In genomic region chr9:5186416-5187169, GRCh38 we compare ENCODE assay signal across 8 cellular contexts. TPM values are rescaled to one million over a fixed set of nuclear protein-coding genes. Genes with fewer than 3 reads are reported as not detected.
DNase-seq lines count a peak whose midpoint lies in the region; ATAC-seq, FAIRE-seq and TF ChIP-seq lines count a peak whose summit lies in the region.

No MANE protein-coding gene starts in this region.

- POLR2A ChIA-PET in GM10248 (lab: Yijun Ruan, JAX): no interaction called here

- DNase-seq in GM10248 (ENCODE audit: extremely low spot score) (peak; percentile 57), SK-N-MC (ENCODE audit: low read depth, low spot score) (peak; percentile 5), adrenal gland (peak; percentile 26 to 75 (median 48)), left ventricle myocardium inferior (no peak), small intestine (peak; percentile 72), T1000 (lab: John Stamatoyannopoulos, UW) (no peak)

- no peak overlapping the region for H3K9ac ChIP-seq in SK-N-MC (ENCODE audit: insufficient read length)

- no peaks in the 10 kb centered on the region for H3K27me3 ChIP-seq in adrenal gland
- H3K27me3 ChIP-seq in left ventricle myocardium inferior (ENCODE audit: low read depth): peaks cover 10% of the 10 kb centered on the region
- no peaks in the 10 kb centered on the region for H3K27me3 ChIP-seq in small intestine (ENCODE audit: control insufficient read depth in 2 of 2, insufficient read depth in 2 of 2, low read length in 2 of 2)

- CTCF ChIA-PET in GM10248 (lab: Yijun Ruan, JAX): interaction anchor here (0.8 to 1.6 kb wide), 8 partner anchors 9 to 403 kb away, joined by 3 to 4 read pairs (median 3); partner anchors contain the start of gene CD274

- H3K36me3 ChIP-seq in SK-N-MC (ENCODE audit: insufficient read depth, low read length) (no peaks in the 10 kb centered on the region), adrenal gland (replicated peaks in 1 of 2) (no peaks in the 10 kb centered on the region), left ventricle myocardium inferior (no peaks in the 10 kb centered on the region), small intestine (ENCODE audit: control insufficient read depth in 2 of 2, insufficient read depth in 2 of 2, low read length in 2 of 2) (no peaks in the 10 kb centered on the region)

- ATAC-seq in GM21737 (IDR thresholded peaks at IDR 0.05; ENCODE audit: unreplicated experiment): no peak

- WGBS in adrenal gland, 4 donors: 21 to 24% (median 23%) methylated on average over 8 of the region's 8 CpGs
- WGBS in small intestine, 3 donors: 17 to 24% (median 20%) methylated on average over 8 of the region's 8 CpGs

- TF ChIP-seq POLR2A in adrenal gland (IDR thresholded peaks at IDR 0.05): no peak

- H3K4me1 ChIP-seq in adrenal gland (replicated peaks in 1 of 2) (no peaks in the 10 kb centered on the region), left ventricle myocardium inferior (no peaks in the 10 kb centered on the region), small intestine (ENCODE audit: control insufficient read depth in 2 of 2, insufficient read depth in 1 of 2, low read depth in 1 of 2, low read length in 1 of 2) (no peaks in the 10 kb centered on the region)

- H3K4me3 ChIP-seq in SK-N-MC: no peak overlapping the region
- no peak overlapping the region for H3K4me3 ChIP-seq in adrenal gland
- no peak overlapping the region for H3K4me3 ChIP-seq in left ventricle myocardium inferior
- H3K4me3 ChIP-seq in small intestine (ENCODE audit: low read depth in 1 of 2, low read length in 2 of 2): no peak overlapping the region

- H3K27ac ChIP-seq in SK-N-MC (no peak overlapping the region), adrenal gland (no peak overlapping the region), left ventricle myocardium inferior (replicated peaks) (no peak overlapping the region), small intestine (ENCODE audit: low read depth in 1 of 2, low read length in 1 of 2) (no peak overlapping the region)

- intact Hi-C loops in adrenal gland (cut with DNase I): loop anchor here (5.0 to 10.0 kb wide), 2 partner anchors 401 to 408 kb away; no protein-coding TSS in a partner anchor
- intact Hi-C loops in left ventricle myocardium inferior (cut with micrococcal nuclease): loop anchor here (5.0 kb wide), 2 partner anchors 256 to 406 kb away; no protein-coding TSS in a partner anchor

- H3K9me3 ChIP-seq in SK-N-MC (ENCODE audit: low read depth, low read length) (no peaks in the 10 kb centered on the region), adrenal gland (replicated peaks in 1 of 3) (no peaks in the 10 kb centered on the region), left ventricle myocardium inferior (replicated peaks) (no peaks in the 10 kb centered on the region), small intestine (ENCODE audit: control insufficient read depth, low read depth) (no peaks in the 10 kb centered on the region)

- TF ChIP-seq CTCF in GM10248 (IDR thresholded peaks at IDR 0.05; ENCODE audit: control extremely low read depth, extremely low read depth, low read depth, missing control alignments) (peak; percentile 32), LNCAP (IDR thresholded peaks at IDR 0.05) (peak; percentile 83), adrenal gland (IDR thresholded peaks at IDR 0.05) (peak; percentile 40 to 73 (median 66)), left ventricle myocardium inferior (IDR thresholded peaks at IDR 0.05; ENCODE audit: borderline replicate concordance) (peak; percentile 79)

- FAIRE-seq in small intestine (lab: Jason Lieb, UNC): no peak

RNA-seq across cellular contexts. Expression of gene INSL6, which starts 1.2 kb away (rescaled TPM):
- total RNA-seq in adrenal gland: under 1 TPM in 1 of 8 donors, not detected in 7; 0.46 TPM
- polyA plus RNA-seq in adrenal gland: not detected
- not detected for total RNA-seq in left ventricle myocardium inferior
- not detected for polyA plus RNA-seq in small intestine

RNA-seq across cellular contexts. Expression of gene INSL4, which starts 44.6 kb away (rescaled TPM):
- not detected for total RNA-seq in adrenal gland
- not detected for polyA plus RNA-seq in adrenal gland
- total RNA-seq in left ventricle myocardium inferior: not detected
- polyA plus RNA-seq in small intestine: not detected

Comparison
In these comparisons a context has a peak if more than half of its experiments do, and no peak if none do; other contexts are left out.
1. DNase-seq: peak in GM10248 (single experiment), SK-N-MC (single experiment), adrenal gland (7 of 7) and small intestine (single experiment); none in left ventricle myocardium inferior (single experiment) and T1000 (single experiment).
2. CTCF ChIP-seq: peak in every context shown above with its lines; median percentile 83 in LNCAP; 79 in left ventricle myocardium inferior; 66 in adrenal gland; 32 in GM10248.